In genomic region chr1:154324669-154325582, GRCh38 we compare ENCODE assay signal across 8 cellular contexts. TPM values are rescaled to one million over a fixed set of nuclear protein-coding genes. Genes with fewer than 3 reads are reported as not detected.
DNase-seq lines count a peak whose midpoint lies in the region; ATAC-seq lines count a peak whose summit lies in the region.

ATP8B2 (plus strand) TSS chr1:154325525; CDS start chr1:154328142, 2,617 bp downstream.

- intact Hi-C loops in left colon (cut with DNase I, micrococcal nuclease): no loop called here

- DNase-seq in ELF-1 (ENCODE audit: low read depth, low spot score) (peak; percentile 90), NCI-H460 (ENCODE audit: extremely low read depth, low read depth) (peak; percentile 83), left colon (peak; percentile 64 to 76)
- peak; percentile 89 for DNase-seq in activated CD4-positive, alpha-beta T cell treated with anti-CD3 and anti-CD28 coated beads for 48 hours
- peak; percentile 71 to 72 for DNase-seq in stimulated activated CD4-positive, alpha-beta T cell treated with anti-CD3 and anti-CD28 coated beads, Interleukin-1b, Interleukin-23, amount 100 ng/mL, for 4 hours (ENCODE audit: low read depth in 2 of 2)

- H3K27ac ChIP-seq in cingulate gyrus (ENCODE audit: low read depth, low read length): peak within 1 kb of the TSS; percentile 88

- ATAC-seq in HG03139 (IDR thresholded peaks at IDR 0.05; ENCODE audit: unreplicated experiment) (peak; percentile 36), left colon (peak; percentile 53), HG02610 (IDR thresholded peaks at IDR 0.05; ENCODE audit: unreplicated experiment) (no peak)

RNA-seq across cellular contexts. Expression of gene ATP8B2, which starts in this region (rescaled TPM):
- 14.5 and 16.8 TPM in 2 replicates for total RNA-seq in NCI-H460 (2014; rRNA removed; shearing (Covaris generic))
- 16.6 and 27.7 TPM in 2 replicates for polyA plus RNA-seq in NCI-H460 (2014; cell fraction: nucleus; rRNA removed)
- total RNA-seq in left colon: 10 to 100 TPM in 1 of 2 donors, 1 to 10 TPM in 1; 4.5 to 11.9 TPM
